Comparison of ENCODE assay signal across 22 cellular contexts in genomic region chr6:107932580-107932979, GRCh38. TPM values are rescaled to one million over a fixed set of nuclear protein-coding genes. Genes with fewer than 3 reads are reported as not detected.
DNase-seq lines count a peak whose midpoint lies in the region; ATAC-seq, FAIRE-seq and TF ChIP-seq lines count a peak whose summit lies in the region.
"Had no signal": no experiment of that assay in that cellular context is flagged by ENCODE, and none has a peak within 500 bp of the region (broad histone marks: within the 10 kb centered on the region; RNA-seq: fewer than 3 reads in every experiment).

No MANE protein-coding gene starts in this region.

- intact Hi-C loops in Calu3 (cut with micrococcal nuclease; ENCODE audit: unreplicated experiment) = no loop called here
- intact Hi-C loops in K562 (cut with micrococcal nuclease) = no loop called here

- H3K9me3 Mint-ChIP-seq in Calu3 (ENCODE audit: low read depth, unreplicated experiment) (peaks cover 6% of the 10 kb centered on the region), progenitor cell of endocrine pancreas (ENCODE audit: low read depth) (peaks cover 20% of the 10 kb centered on the region)

- H3K27ac Mint-ChIP-seq in Calu3 (ENCODE audit: unreplicated experiment) (peak overlapping the region; percentile 54), progenitor cell of endocrine pancreas (peak overlapping the region; percentile 9)
- H3K27ac Mint-ChIP-seq: CD4-positive, alpha-beta T cell had no signal

- H3K36me3 Mint-ChIP-seq in Calu3 (ENCODE audit: insufficient read depth, unreplicated experiment) = peaks cover 11% of the 10 kb centered on the region
- peaks cover 46% of the 10 kb centered on the region for H3K36me3 Mint-ChIP-seq in progenitor cell of endocrine pancreas (ENCODE audit: insufficient read depth)

- no peak overlapping the region for H3K4me2 ChIP-seq in K562 (ENCODE audit: insufficient read depth, low read length)
- H3K4me2 ChIP-seq: A549 had no signal

- peaks cover 6% of the 10 kb centered on the region; the same call in 1 of the 2 replicates for H4K20me1 ChIP-seq in K562 (replicated peaks; ENCODE audit: control insufficient read depth, insufficient read depth, low read length)

- H2AFZ ChIP-seq in K562 (ENCODE audit: low read depth, low read length) = no peak overlapping the region

- in situ Hi-C loops in K562 (cut with MboI) = no loop called here

- no peak for TF ChIP-seq EP300 in K562 (IDR thresholded peaks at IDR 0.05; ENCODE audit: low read length)

- H3K36me3 ChIP-seq in K562 (ENCODE audit: control insufficient read depth, insufficient read depth, low read length) = peaks cover 18% of the 10 kb centered on the region; the same call in 2 of the 3 replicates
- H3K36me3 ChIP-seq in WERI-Rb-1 = peaks cover 30% of the 10 kb centered on the region

- H3K4me3 ChIP-seq in K562 (no peak overlapping the region), WERI-Rb-1 (ENCODE audit: low read depth, low read length) (no peak overlapping the region)
- H3K4me3 ChIP-seq: A549 had no signal

- no peak overlapping the region for H3K9ac ChIP-seq in K562 (ENCODE audit: insufficient read depth in 1 of 2, low read depth in 2 of 2, low read length in 2 of 2)

- ATAC-seq in K562 (no peak; the same call in 2 of the 3 replicates), GM21423 (IDR thresholded peaks at IDR 0.05; ENCODE audit: unreplicated experiment) (no peak)
- ATAC-seq: A549, HCT116 had no signal

- CTCF ChIA-PET in Calu3 (lab: Charles Lee) = no interaction called here
- CTCF ChIA-PET in K562 (lab: Yijun Ruan, JAX; ENCODE audit: low intra/inter-chr PET ratio) = no interaction called here

- TF ChIP-seq POLR2A in K562 (conservative IDR thresholded peaks at IDR 0.05) = no peak

- H3K27me3 Mint-ChIP-seq in Calu3 (ENCODE audit: unreplicated experiment) (no peaks in the 10 kb centered on the region), progenitor cell of endocrine pancreas (no peaks in the 10 kb centered on the region)
- H3K27me3 Mint-ChIP-seq: CD4-positive, alpha-beta T cell; IgD-negative memory B cell had no signal

- TF ChIP-seq RAD21 in K562 (CRISPR knock-in tag; conservative IDR thresholded peaks at IDR 0.05 in 1 of 2, IDR thresholded peaks at IDR 0.05 in 1 of 2) = no peak

- no peaks in the 10 kb centered on the region for H3K9me1 ChIP-seq in K562 (ENCODE audit: control insufficient read depth, insufficient read depth, low read length)

- 37% methylated on average over 3 of the region's 3 CpGs for WGBS in K562 (ENCODE audit: insufficient coverage, low coverage, missing lambda C conversion rate)

- H3K79me2 ChIP-seq in K562 (ENCODE audit: control insufficient read depth, insufficient read depth, low read length) = peaks cover 70% of the 10 kb centered on the region

- H3K4me3 Mint-ChIP-seq in Calu3 (ENCODE audit: low read depth, unreplicated experiment) (no peak overlapping the region), progenitor cell of endocrine pancreas (ENCODE audit: low read depth) (no peak overlapping the region)
- H3K4me3 Mint-ChIP-seq: CD4-positive, alpha-beta T cell; IgD-negative memory B cell had no signal

- no peaks in the 10 kb centered on the region for H3K4me1 Mint-ChIP-seq in Calu3 (ENCODE audit: low read depth, unreplicated experiment)
- no peaks in the 10 kb centered on the region for H3K4me1 Mint-ChIP-seq in progenitor cell of endocrine pancreas (ENCODE audit: low read depth)

- DNase-seq in DMS53 (lab: John Stamatoyannopoulos, UW) = peak; percentile 30
- DNase-seq in DMS53 treated with DMSO at 0.1 percent for 48 hours (lab: John Stamatoyannopoulos, UW; ENCODE audit: unreplicated experiment) = no peak
- DNase-seq in Calu3 = no peak
- DNase-seq in K562 (ENCODE audit: extremely low read depth in 1 of 4, low spot score in 3 of 4) = no peak
- DNase-seq in progenitor cell of endocrine pancreas (ENCODE audit: low spot score, unreplicated experiment) = no peak
- DNase-seq in WERI-Rb-1 = no peak
- DNase-seq: AML-193; Caco-2; CD4-positive, alpha-beta T cell; DMS153; DND-41; EL; GOT3; H7 had no signal

- peaks cover 0 to 7% of the 10 kb centered on the region in 2 experiments; a peak in 2 of 5 replicates for H3K4me1 ChIP-seq in K562 (replicated peaks in 1 of 2; ENCODE audit: control insufficient read depth in 2 of 2, insufficient read depth in 2 of 2, low read length in 2 of 2)
- H3K4me1 ChIP-seq: Caco-2 had no signal

- H3K27ac ChIP-seq in K562 (ENCODE audit: extremely low read depth, low read depth, low read length) (peak overlapping the region; percentile 19; the same call in 1 of the 3 replicates), WERI-Rb-1 (no peak overlapping the region)
- H3K27ac ChIP-seq: 22Rv1, A549, C4-2B had no signal

- BruUV-seq in Calu3 (replicated peaks; lab: Mats Ljungman, UMichigan) (no TSS peak), K562 (replicated peaks; lab: Mats Ljungman, UMichigan) (no TSS peak)

- no peak for FAIRE-seq in K562 (lab: Jason Lieb, UNC)
- FAIRE-seq: A549, GM18507, HTR-8/SVneo had no signal

- POLR2A ChIA-PET in K562 (lab: Yijun Ruan, JAX) = interaction anchor here (3.8 kb wide), 1 partner anchor 8 kb away, joined by 25 read pairs; no protein-coding TSS in a partner anchor

- no peak for TF ChIP-seq CTCF in Calu3 (IDR thresholded peaks at IDR 0.05; ENCODE audit: unreplicated experiment)
- TF ChIP-seq CTCF in K562 (IDR thresholded peaks at IDR 0.05 in 2 of 3, conservative IDR thresholded peaks at IDR 0.05 in 1 of 3; ENCODE audit: insufficient read depth in 2 of 3, low read depth in 1 of 3, low read length in 3 of 3) = no peak
- TF ChIP-seq CTCF in progenitor cell of endocrine pancreas (IDR thresholded peaks at IDR 0.05; ENCODE audit: unreplicated experiment) = no peak
- no peak for TF ChIP-seq CTCF in WERI-Rb-1 (IDR thresholded peaks at IDR 0.05; ENCODE audit: low read depth, low read length)

- H3K27me3 ChIP-seq in K562 (ENCODE audit: control insufficient read depth in 2 of 2, insufficient read depth in 2 of 2, low read length in 2 of 2) (no peaks in the 10 kb centered on the region), WERI-Rb-1 (ENCODE audit: insufficient read depth, low read depth, severe bottlenecking) (no peaks in the 10 kb centered on the region)

- H3K9me3 ChIP-seq in K562 (replicated peaks; ENCODE audit: control insufficient read depth, insufficient read depth, low read depth, low read length) (no peaks in the 10 kb centered on the region), WERI-Rb-1 (ENCODE audit: severe bottlenecking) (peaks cover 8% of the 10 kb centered on the region)
- H3K9me3 ChIP-seq: Caco-2 had no signal

TF ChIP-seq in K562, 482 proteins besides CTCF, POLR2A, EP300 and RAD21 (continues in another document):
- no peak for TF ChIP-seq ARID1B (IDR thresholded peaks at IDR 0.05)
- TF ChIP-seq ETV6 (IDR thresholded peaks at IDR 0.05; ENCODE audit: borderline replicate concordance in 1 of 2, low read depth in 2 of 2, low read length in 1 of 2) = no peak
- TF ChIP-seq ETV6 (CRISPR knock-in tag; IDR thresholded peaks at IDR 0.05; ENCODE audit: borderline replicate concordance) = no peak
- no peak for TF ChIP-seq ZNF280A (IDR thresholded peaks at IDR 0.05; ENCODE audit: low read depth, partially characterized antibody)

RNA-seq across cellular contexts. Expression of gene SEC63, which starts 25.4 kb away (rescaled TPM):
- 106 and 135 TPM in 2 replicates for total RNA-seq in Calu3 (2022)
- total RNA-seq in K562 (2011; cell fraction: chromatin; rRNA removed; ENCODE audit: low replicate concordance) = 68.6 and 248 TPM in 2 replicates
- 23.7 and 34.5 TPM in 2 replicates for total RNA-seq in K562 (2011; cell fraction: nucleolus; rRNA removed)
- total RNA-seq in K562 (2011; cell fraction: nucleoplasm; rRNA removed) = 68.9 and 98.9 TPM in 2 replicates
- 11.5 and 13.8 TPM in 2 replicates for total RNA-seq in K562 (2014; rRNA removed)
- total RNA-seq in K562 (2014; rRNA removed; fragmentation: Illumina TruSeq; extraction: Trizol) = 28.4 and 33.2 TPM in 2 replicates
- total RNA-seq in K562 (2015; rRNA removed; fragmentation: Illumina TruSeq; extraction: Trizol) = 18.9 and 22.9 TPM in 2 replicates
- total RNA-seq in K562 (2021) = 71.8 and 74.6 TPM in 2 replicates
- polyA plus RNA-seq in K562 (2011; rRNA removed) = 47.1 and 61.6 TPM in 2 replicates
- polyA plus RNA-seq in K562 (2011; cell fraction: cytosol; rRNA removed) = 8.2 and 11.3 TPM in 2 replicates
- polyA plus RNA-seq in K562 (2011; cell fraction: nucleus; rRNA removed) = 11.2 and 18.3 TPM in 2 replicates
- polyA plus RNA-seq in K562 (2012) = 48.5 and 52.1 TPM in 2 replicates
- polyA plus RNA-seq in K562 (2014; fragmentation: Illumina TruSeq; extraction: Trizol) = 37.3 and 44.0 TPM in 2 replicates
- 10 to 100 TPM; 21.2 to 25.7 TPM for polyA plus RNA-seq in K562 (2014; fragmentation: Nextera tagmentation; extraction: Ambion mirVana)
- polyA plus RNA-seq in K562 (2014; rRNA removed) = 30.0 and 32.2 TPM in 2 replicates
- 41.3 and 59.5 TPM in 2 replicates for polyA minus RNA-seq in K562 (2011; rRNA and poly(A)+ RNA removed)
- polyA minus RNA-seq in K562 (2011; cell fraction: cytosol; rRNA and poly(A)+ RNA removed) = 9.4 and 19.6 TPM in 2 replicates
- polyA minus RNA-seq in K562 (2011; cell fraction: nucleus; rRNA and poly(A)+ RNA removed) = 27.1 and 43.0 TPM in 2 replicates
- total RNA-seq in progenitor cell of endocrine pancreas = 111 and 112 TPM in 2 replicates
